Comparison of ENCODE assay signal across 8 cellular contexts in genomic region chr9:130693101-130693425, GRCh38. TPM values are rescaled to one million over a fixed set of nuclear protein-coding genes. Genes with fewer than 3 reads are reported as not detected.
DNase-seq lines count a peak whose midpoint lies in the region; ATAC-seq and TF ChIP-seq lines count a peak whose summit lies in the region.

No MANE protein-coding gene starts in this region.

- peak overlapping the region; percentile 82 for H3K27ac Mint-ChIP-seq in chondrocyte (ENCODE audit: unreplicated experiment)

- peak overlapping the region; percentile 80 for H3K27ac ChIP-seq in muscle layer of duodenum (ENCODE audit: low read length)

- CTCF ChIA-PET in AG04449 (lab: Yijun Ruan, JAX): interaction anchor here (1.0 to 5.2 kb wide), 11 partner anchors 8 to 586 kb away, joined by 3 to 34 read pairs (median 5); no protein-coding TSS in a partner anchor

- DNase-seq in AG04449 (ENCODE audit: low read depth, low spot score) (no peak), chondrocyte (ENCODE audit: low spot score) (no peak), EL (no peak), NK-92 (lab: John Stamatoyannopoulos, UW; ENCODE audit: unreplicated experiment) (no peak), hepatic stellate cell (ENCODE audit: low spot score) (no peak)
- no peak for DNase-seq in activated CD8-positive, alpha-beta memory T cell treated with anti-CD3 and anti-CD28 coated beads for 24 hours

- no peaks in the 10 kb centered on the region for H3K9me3 Mint-ChIP-seq in chondrocyte (ENCODE audit: low read depth)

- no peaks in the 10 kb centered on the region for H3K27me3 Mint-ChIP-seq in chondrocyte (ENCODE audit: low read depth)

- peaks cover 35% of the 10 kb centered on the region for H3K4me1 Mint-ChIP-seq in chondrocyte (ENCODE audit: low read depth)

- peaks cover 5 to 24% of the 10 kb centered on the region in 2 donors for H3K4me1 ChIP-seq in muscle layer of duodenum (ENCODE audit: control insufficient read depth in 1 of 2, insufficient read depth in 2 of 2, low read length in 2 of 2)

- POLR2A ChIA-PET in AG04449 (lab: Yijun Ruan, JAX): no interaction called here

- H3K27me3 ChIP-seq in muscle layer of duodenum (ENCODE audit: low read depth, low read length): no peaks in the 10 kb centered on the region

- no peak for TF ChIP-seq CTCF in AG04449 (IDR thresholded peaks at IDR 0.05; ENCODE audit: insufficient read depth, low read length, missing control alignments)
- TF ChIP-seq CTCF in chondrocyte (IDR thresholded peaks at IDR 0.05): no peak

- peaks cover 14% of the 10 kb centered on the region for H3K36me3 Mint-ChIP-seq in chondrocyte (ENCODE audit: low read depth)

- no peaks in the 10 kb centered on the region for H3K9me3 ChIP-seq in muscle layer of duodenum (ENCODE audit: control insufficient read depth in 1 of 2, low read length in 2 of 2)

- peak overlapping the region; percentile 92 for H3K4me3 Mint-ChIP-seq in chondrocyte (ENCODE audit: unreplicated experiment)

- ATAC-seq in HG03354 (IDR thresholded peaks at IDR 0.05; ENCODE audit: poor library complexity, severe bottlenecking, unreplicated experiment): peak; percentile 2

- peaks cover 22% of the 10 kb centered on the region in 2 donors for H3K36me3 ChIP-seq in muscle layer of duodenum (ENCODE audit: control insufficient read depth in 1 of 2, insufficient read depth in 2 of 2, low read length in 2 of 2)

- H3K4me3 ChIP-seq in AG04449 (ENCODE audit: low read depth, low read length): peak overlapping the region; percentile 50
- H3K4me3 ChIP-seq in muscle layer of duodenum (ENCODE audit: low read depth in 1 of 2, low read length in 2 of 2): peak overlapping the region; percentile 86 to 97

RNA-seq across cellular contexts. Expression of gene EXOSC2, which starts 0.5 kb away (rescaled TPM):
- total RNA-seq in chondrocyte: 15.6 to 27.7 TPM (median 16.2 TPM) in 3 replicates

RNA-seq across cellular contexts. Expression of gene PRDM12, which starts 28.7 kb away (rescaled TPM):
- total RNA-seq in chondrocyte: 0.10 to 0.23 TPM in 2 of 3 replicates, not detected in the other
